ENCODE assay signal across 8 cellular contexts in the genomic region with DNA sequence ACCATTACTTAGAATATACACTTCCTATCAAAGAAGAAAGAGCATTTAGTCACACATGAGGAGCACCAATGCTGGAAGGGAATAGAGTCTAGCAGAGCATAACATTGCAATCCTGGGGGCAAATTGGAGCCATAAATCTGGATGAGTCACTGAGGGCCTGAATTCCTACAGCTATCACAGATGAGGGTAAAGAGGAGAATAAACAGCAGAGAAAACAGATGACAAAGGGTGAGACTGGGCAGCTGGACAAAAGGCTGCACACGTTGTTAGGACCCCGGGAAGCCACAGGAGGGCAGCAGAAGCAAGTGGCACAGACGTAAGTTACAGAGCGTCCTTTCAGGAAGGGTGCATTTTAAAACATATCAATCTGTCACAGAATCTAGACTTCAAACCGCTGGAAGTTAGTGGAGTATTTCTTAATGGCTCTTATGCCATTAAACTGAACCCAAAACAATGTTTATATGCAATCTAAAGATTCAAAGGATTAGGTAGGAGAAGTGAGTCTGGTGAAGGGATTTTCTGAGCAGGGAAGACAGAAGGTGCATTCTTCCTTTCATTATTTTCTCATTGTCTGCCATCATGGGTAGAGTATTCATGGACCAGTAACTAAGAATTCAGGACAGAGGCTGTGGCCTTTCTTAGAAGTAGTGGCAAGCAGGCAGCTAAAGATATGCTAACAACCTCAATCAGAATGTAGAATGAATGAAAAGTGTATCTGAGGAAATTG.
DNase-seq lines count a peak whose midpoint lies in the region; ATAC-seq and TF ChIP-seq lines count a peak whose summit lies in the region.

No MANE protein-coding gene starts in this region.

- H3K4me1 ChIP-seq in adipocyte (ENCODE audit: control insufficient read depth, insufficient read depth, low read length): peaks cover 6% of the 10 kb centered on the region
- H3K4me1 ChIP-seq in right atrium auricular region: no peaks in the 10 kb centered on the region

- H3K27me3 ChIP-seq in adipocyte (replicated peaks; ENCODE audit: control insufficient read depth, insufficient read depth, low read length): no peaks in the 10 kb centered on the region
- no peaks in the 10 kb centered on the region for H3K27me3 ChIP-seq in right atrium auricular region

- H3K27ac ChIP-seq in right atrium auricular region: no peak overlapping the region

- TF ChIP-seq CTCF in right atrium auricular region (IDR thresholded peaks at IDR 0.05) (peak; percentile 70 to 89), retinal pigment epithelial cell (conservative IDR thresholded peaks at IDR 0.05; ENCODE audit: low read depth, low read length) (peak; percentile 95)

- ATAC-seq in GM21515 (IDR thresholded peaks at IDR 0.05; ENCODE audit: unreplicated experiment) (peak; percentile 90), HG03457 (IDR thresholded peaks at IDR 0.05; ENCODE audit: unreplicated experiment) (no peak)

- H3K36me3 ChIP-seq in adipocyte (ENCODE audit: control insufficient read depth, insufficient read depth, low read length, severe bottlenecking) (no peaks in the 10 kb centered on the region), right atrium auricular region (no peaks in the 10 kb centered on the region)

- H3K9ac ChIP-seq in adipocyte (ENCODE audit: low read length): no peak overlapping the region

- DNase-seq in ELR (ENCODE audit: low read depth): peak; percentile 97
- peak; percentile 79 for DNase-seq in HK-2 (ENCODE audit: unreplicated experiment)
- peak; percentile 67 for DNase-seq in NCI-H748 treated with DMSO at 0.1 percent for 48 hours (lab: John Stamatoyannopoulos, UW)
- peak; percentile 92 for DNase-seq in adipocyte (ENCODE audit: low read depth)
- DNase-seq in right atrium auricular region (ENCODE audit: low spot score): no peak
- DNase-seq in retinal pigment epithelial cell (ENCODE audit: low read depth): peak; percentile 37

- H3K9me3 ChIP-seq in adipocyte (ENCODE audit: control insufficient read depth, low read length) (no peaks in the 10 kb centered on the region), right atrium auricular region (no peaks in the 10 kb centered on the region)

- H3K4me3 ChIP-seq in adipocyte (ENCODE audit: low read length) (peak overlapping the region; percentile 42), right atrium auricular region (no peak overlapping the region), retinal pigment epithelial cell (ENCODE audit: low read length) (no peak overlapping the region)
